Comparison of ENCODE assay signal across 26 cellular contexts in genomic region chr2:134498654-134499053, GRCh38.
"Had no signal": no experiment of that assay in that cellular context is flagged by ENCODE, and none has a peak within 500 bp of the region (broad histone marks: within the 10 kb centered on the region; RNA-seq: fewer than 3 reads in every experiment).

No MANE protein-coding gene starts in this region.

- H3K27ac ChIP-seq: esophagus squamous epithelium, lower lobe of right lung, neutrophil, pancreas, right lobe of liver, thoracic aorta, tibial nerve, uterus had no signal

- H3K4me1 Mint-ChIP-seq: immature natural killer cell; naive thymus-derived CD8-positive, alpha-beta T cell; stimulated activated naive B cell treated with anti-CD40 and anti-IgM and Interleukin-4, amounts not matched to agents 10 μg/mL and 1 μg/mL and 100 μg/mL, for 72 hours had no signal

- H3K9me3 Mint-ChIP-seq: effector memory CD8-positive, alpha-beta T cell; immature natural killer cell; nephron progenitor cell; stimulated activated naive B cell treated with anti-CD40 and anti-IgM and Interleukin-4, amounts not matched to agents 10 μg/mL and 1 μg/mL and 100 μg/mL, for 72 hours had no signal

- H3K4me1 ChIP-seq: esophagus squamous epithelium, lower lobe of right lung, pancreas, right lobe of liver, tibial nerve, uterus had no signal

- H3K27me3 ChIP-seq: neutrophil, pancreas, tibial nerve, uterus had no signal

- H3K36me3 ChIP-seq: esophagus squamous epithelium, lower lobe of right lung, neutrophil, pancreas, right lobe of liver, thoracic aorta, tibial nerve, uterus had no signal

- DNase-seq: cortex of kidney; effector memory CD8-positive, alpha-beta T cell; erythroblast; esophagus squamous epithelium; foreskin melanocyte; hypothalamus; immature natural killer cell; islet precursor cell; kidney glomerular epithelial cell; left colon; left ventricle myocardium superior; lower lobe of right lung; naive thymus-derived CD8-positive, alpha-beta T cell; nephron progenitor cell; pancreas; retina; small intestine; stimulated activated CD4-positive, alpha-beta T cell treated with anti-CD3 and anti-CD28 coated beads, Interleukin-15, amount 100 ng/mL, for 24 hours; stimulated activated CD4-positive, alpha-beta T cell treated with anti-CD3 and anti-CD28 coated beads, Interleukin-2, amount 100 ng/mL, for 48 hours; stimulated activated naive B cell treated with anti-CD40 and anti-IgM and Interleukin-4, amounts not matched to agents 10 μg/mL and 1 μg/mL and 100 μg/mL, for 72 hours; uterus had no signal

- H3K4me3 ChIP-seq: esophagus squamous epithelium, lower lobe of right lung, pancreas, right lobe of liver, thoracic aorta, tibial nerve, uterus had no signal

- H3K9me3 ChIP-seq: esophagus squamous epithelium, lower lobe of right lung, neutrophil, pancreas, right lobe of liver, thoracic aorta, tibial nerve, uterus had no signal

- H3K4me3 Mint-ChIP-seq: effector memory CD8-positive, alpha-beta T cell; immature natural killer cell; naive thymus-derived CD8-positive, alpha-beta T cell; nephron progenitor cell; stimulated activated naive B cell treated with anti-CD40 and anti-IgM and Interleukin-4, amounts not matched to agents 10 μg/mL and 1 μg/mL and 100 μg/mL, for 72 hours; stimulated activated naive CD8-positive, alpha-beta T cell treated with anti-CD3 and anti-CD28 coated beads, Interleukin-15, Interleukin-2, amounts not matched to agents 100 ng/mL and 50 ng/mL, for 24 hours had no signal

- ATAC-seq: effector memory CD8-positive, alpha-beta T cell; left colon; left ventricle myocardium superior; naive thymus-derived CD8-positive, alpha-beta T cell; right lobe of liver; stimulated activated naive B cell treated with anti-CD40 and anti-IgM and Interleukin-4, amounts not matched to agents 10 μg/mL and 1 μg/mL and 100 μg/mL, for 72 hours had no signal

- H3K27me3 Mint-ChIP-seq: stimulated activated naive CD8-positive, alpha-beta T cell treated with anti-CD3 and anti-CD28 coated beads, Interleukin-15, Interleukin-2, amounts not matched to agents 100 ng/mL and 50 ng/mL, for 24 hours had no signal

- H3K36me3 Mint-ChIP-seq: naive thymus-derived CD8-positive, alpha-beta T cell; stimulated activated naive B cell treated with anti-CD40 and anti-IgM and Interleukin-4, amounts not matched to agents 10 μg/mL and 1 μg/mL and 100 μg/mL, for 72 hours had no signal

- H3K27ac Mint-ChIP-seq: effector memory CD8-positive, alpha-beta T cell; immature natural killer cell; naive thymus-derived CD8-positive, alpha-beta T cell; nephron progenitor cell; stimulated activated naive CD8-positive, alpha-beta T cell treated with anti-CD3 and anti-CD28 coated beads, Interleukin-15, Interleukin-2, amounts not matched to agents 100 ng/mL and 50 ng/mL, for 24 hours had no signal
